In the genomic region with DNA sequence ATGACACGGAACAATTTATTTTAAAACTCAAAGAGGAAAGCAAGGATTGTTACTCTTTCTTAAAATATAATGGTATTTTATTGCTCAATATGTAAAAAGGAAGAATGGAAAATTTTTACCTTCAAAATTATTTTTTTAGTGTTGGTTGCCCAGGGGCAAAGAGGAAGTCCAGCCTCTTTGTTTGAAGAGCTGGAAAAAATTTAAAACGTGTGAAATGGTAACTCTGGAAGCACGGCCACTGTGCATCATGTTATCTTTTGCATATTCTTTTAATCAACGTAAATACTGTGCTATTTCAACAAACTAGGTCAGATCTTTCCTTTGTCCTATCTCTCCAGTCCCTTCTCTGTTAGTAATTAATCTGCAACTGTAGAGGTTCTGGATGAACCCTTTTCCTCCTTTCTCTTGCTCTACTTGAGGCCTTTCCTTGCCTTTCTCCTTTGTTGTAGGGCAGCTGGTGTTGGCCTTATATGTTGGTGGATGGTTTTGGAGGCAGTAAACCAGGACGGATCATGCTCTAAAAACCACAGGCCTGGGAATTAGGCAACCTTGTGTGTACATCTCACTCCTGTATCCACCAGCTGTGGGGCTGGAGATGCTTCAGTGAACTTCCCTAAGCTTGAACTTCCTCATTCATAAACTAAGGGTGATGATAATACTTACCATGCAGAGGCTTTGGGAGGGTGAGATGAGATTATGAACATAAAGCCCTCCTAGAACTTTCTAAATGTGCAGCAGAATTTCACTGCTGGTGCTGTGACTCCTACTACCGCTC, we compare ENCODE assay signal across 15 cellular contexts.
A peak's percentile ranks its signal among the peaks of the same experiment; 100 is the strongest.
DNase-seq lines count a peak whose midpoint lies in the region; ATAC-seq and TF ChIP-seq lines count a peak whose summit lies in the region.
"Had no signal": no experiment of that assay in that cellular context is flagged by ENCODE, and none has a peak within 500 bp of the region (broad histone marks: within the 10 kb centered on the region; RNA-seq: fewer than 3 reads in every experiment).

No MANE protein-coding gene starts in this region.

- no peak overlapping the region for H3K4me3 ChIP-seq in tibial artery
- H3K4me3 ChIP-seq: SJCRH30 had no signal

- H3K4me1 Mint-ChIP-seq in nephron progenitor cell: peaks cover 58% of the 10 kb centered on the region
- no peaks in the 10 kb centered on the region for H3K4me1 Mint-ChIP-seq in activated CD4-positive, alpha-beta T cell treated with anti-CD3 and anti-CD28 coated beads, Interleukin-2, amount 10 ng/mL, durations not matched to agents 24 days and 14 days

- peaks cover 53% of the 10 kb centered on the region for H3K36me3 Mint-ChIP-seq in nephron progenitor cell (ENCODE audit: low read depth)
- H3K36me3 Mint-ChIP-seq in activated CD4-positive, alpha-beta T cell treated with anti-CD3 and anti-CD28 coated beads, Interleukin-2, amount 10 ng/mL, durations not matched to agents 24 days and 14 days (ENCODE audit: low read depth): no peaks in the 10 kb centered on the region

- H3K27ac ChIP-seq in tibial artery: no peak overlapping the region
- H3K27ac ChIP-seq: C4-2B, SJCRH30 had no signal

- no peaks in the 10 kb centered on the region for H3K27me3 ChIP-seq in tibial artery
- H3K27me3 ChIP-seq: SJCRH30 had no signal

- peak; percentile 53 for DNase-seq in NAMALWA (ENCODE audit: low spot score)
- peak; percentile 49 for DNase-seq in amniotic epithelial cell (ENCODE audit: low read depth)
- DNase-seq in nephron progenitor cell: no peak
- DNase-seq in activated CD4-positive, alpha-beta T cell treated with anti-CD3 and anti-CD28 coated beads, Interleukin-2, amount 10 ng/mL, durations not matched to agents 24 days and 14 days: no peak
- no peak for DNase-seq in erythroblast (lab: John Stamatoyannopoulos, UW)
- DNase-seq in tibial artery: no peak
- no peak for DNase-seq in T-helper 9 cell
- DNase-seq: activated effector memory CD4-positive, alpha-beta T cell treated with Interleukin-2 at 50 U/mL for 16 hours; islet precursor cell; MM.1S; NCI-H2171; posterior cingulate gyrus had no signal

- TF ChIP-seq POLR2A in erythroblast (IDR thresholded peaks at IDR 0.05; ENCODE audit: low read length): no peak

- no peaks in the 10 kb centered on the region for H3K36me3 ChIP-seq in tibial artery
- H3K36me3 ChIP-seq: SJCRH30 had no signal

- peaks cover 0 to 18% (median 12%) of the 10 kb centered on the region in 4 donors for H3K4me1 ChIP-seq in tibial artery

- TF ChIP-seq CTCF in nephron progenitor cell (IDR thresholded peaks at IDR 0.05): no peak
- no peak for TF ChIP-seq CTCF in tibial artery (IDR thresholded peaks at IDR 0.05)

- H3K4me3 Mint-ChIP-seq in nephron progenitor cell: no peak overlapping the region
- H3K4me3 Mint-ChIP-seq in activated CD4-positive, alpha-beta T cell treated with anti-CD3 and anti-CD28 coated beads, Interleukin-2, amount 10 ng/mL, durations not matched to agents 24 days and 14 days: no peak overlapping the region

- H3K27ac Mint-ChIP-seq in nephron progenitor cell: peak overlapping the region; percentile 94
- no peak overlapping the region for H3K27ac Mint-ChIP-seq in activated CD4-positive, alpha-beta T cell treated with anti-CD3 and anti-CD28 coated beads, Interleukin-2, amount 10 ng/mL, durations not matched to agents 24 days and 14 days

- peak; percentile 44 for ATAC-seq in GM18502 (IDR thresholded peaks at IDR 0.05; ENCODE audit: poor library complexity, unreplicated experiment)

- H3K27me3 Mint-ChIP-seq in nephron progenitor cell (ENCODE audit: low read depth, poor library complexity): no peaks in the 10 kb centered on the region
- H3K27me3 Mint-ChIP-seq in activated CD4-positive, alpha-beta T cell treated with anti-CD3 and anti-CD28 coated beads, Interleukin-2, amount 10 ng/mL, durations not matched to agents 24 days and 14 days: peaks cover 7% of the 10 kb centered on the region

- H3K9me3 Mint-ChIP-seq in nephron progenitor cell: no peaks in the 10 kb centered on the region
- no peaks in the 10 kb centered on the region for H3K9me3 Mint-ChIP-seq in activated CD4-positive, alpha-beta T cell treated with anti-CD3 and anti-CD28 coated beads, Interleukin-2, amount 10 ng/mL, durations not matched to agents 24 days and 14 days

- H3K9me3 ChIP-seq in tibial artery: no peaks in the 10 kb centered on the region
- H3K9me3 ChIP-seq: SJCRH30 had no signal

- intact Hi-C loops in activated CD4-positive, alpha-beta T cell treated with anti-CD3 and anti-CD28 coated beads, Interleukin-2, amount 10 ng/mL, durations not matched to agents 24 days and 14 days (cut with micrococcal nuclease): no loop called here
- intact Hi-C loops in tibial artery (cut with DNase I; ENCODE audit: low total_unique reads): no loop called here

Comparison
In these comparisons a context has a peak if more than half of its experiments do, and no peak if none do; other contexts are left out.
1. DNase-seq: peak in NAMALWA (single experiment) and amniotic epithelial cell (single experiment); none in nephron progenitor cell (single experiment), activated CD4-positive, alpha-beta T cell treated with anti-CD3 and anti-CD28 coated beads, Interleukin-2, amount 10 ng/mL, durations not matched to agents 24 days and 14 days (single experiment), erythroblast (0 of 2), tibial artery (0 of 2) and T-helper 9 cell (single experiment).